In genomic region chr1:157540852-157541251, GRCh38 we compare ENCODE assay signal across 1 cellular context.
TF ChIP-seq lines count a peak whose summit lies in the region.

No MANE protein-coding gene starts in this region.

TF ChIP-seq in GM23338, 12 proteins besides CTCF, POLR2A, EP300 and RAD21 (continued from another document):
- TF ChIP-seq, protein P1, sequence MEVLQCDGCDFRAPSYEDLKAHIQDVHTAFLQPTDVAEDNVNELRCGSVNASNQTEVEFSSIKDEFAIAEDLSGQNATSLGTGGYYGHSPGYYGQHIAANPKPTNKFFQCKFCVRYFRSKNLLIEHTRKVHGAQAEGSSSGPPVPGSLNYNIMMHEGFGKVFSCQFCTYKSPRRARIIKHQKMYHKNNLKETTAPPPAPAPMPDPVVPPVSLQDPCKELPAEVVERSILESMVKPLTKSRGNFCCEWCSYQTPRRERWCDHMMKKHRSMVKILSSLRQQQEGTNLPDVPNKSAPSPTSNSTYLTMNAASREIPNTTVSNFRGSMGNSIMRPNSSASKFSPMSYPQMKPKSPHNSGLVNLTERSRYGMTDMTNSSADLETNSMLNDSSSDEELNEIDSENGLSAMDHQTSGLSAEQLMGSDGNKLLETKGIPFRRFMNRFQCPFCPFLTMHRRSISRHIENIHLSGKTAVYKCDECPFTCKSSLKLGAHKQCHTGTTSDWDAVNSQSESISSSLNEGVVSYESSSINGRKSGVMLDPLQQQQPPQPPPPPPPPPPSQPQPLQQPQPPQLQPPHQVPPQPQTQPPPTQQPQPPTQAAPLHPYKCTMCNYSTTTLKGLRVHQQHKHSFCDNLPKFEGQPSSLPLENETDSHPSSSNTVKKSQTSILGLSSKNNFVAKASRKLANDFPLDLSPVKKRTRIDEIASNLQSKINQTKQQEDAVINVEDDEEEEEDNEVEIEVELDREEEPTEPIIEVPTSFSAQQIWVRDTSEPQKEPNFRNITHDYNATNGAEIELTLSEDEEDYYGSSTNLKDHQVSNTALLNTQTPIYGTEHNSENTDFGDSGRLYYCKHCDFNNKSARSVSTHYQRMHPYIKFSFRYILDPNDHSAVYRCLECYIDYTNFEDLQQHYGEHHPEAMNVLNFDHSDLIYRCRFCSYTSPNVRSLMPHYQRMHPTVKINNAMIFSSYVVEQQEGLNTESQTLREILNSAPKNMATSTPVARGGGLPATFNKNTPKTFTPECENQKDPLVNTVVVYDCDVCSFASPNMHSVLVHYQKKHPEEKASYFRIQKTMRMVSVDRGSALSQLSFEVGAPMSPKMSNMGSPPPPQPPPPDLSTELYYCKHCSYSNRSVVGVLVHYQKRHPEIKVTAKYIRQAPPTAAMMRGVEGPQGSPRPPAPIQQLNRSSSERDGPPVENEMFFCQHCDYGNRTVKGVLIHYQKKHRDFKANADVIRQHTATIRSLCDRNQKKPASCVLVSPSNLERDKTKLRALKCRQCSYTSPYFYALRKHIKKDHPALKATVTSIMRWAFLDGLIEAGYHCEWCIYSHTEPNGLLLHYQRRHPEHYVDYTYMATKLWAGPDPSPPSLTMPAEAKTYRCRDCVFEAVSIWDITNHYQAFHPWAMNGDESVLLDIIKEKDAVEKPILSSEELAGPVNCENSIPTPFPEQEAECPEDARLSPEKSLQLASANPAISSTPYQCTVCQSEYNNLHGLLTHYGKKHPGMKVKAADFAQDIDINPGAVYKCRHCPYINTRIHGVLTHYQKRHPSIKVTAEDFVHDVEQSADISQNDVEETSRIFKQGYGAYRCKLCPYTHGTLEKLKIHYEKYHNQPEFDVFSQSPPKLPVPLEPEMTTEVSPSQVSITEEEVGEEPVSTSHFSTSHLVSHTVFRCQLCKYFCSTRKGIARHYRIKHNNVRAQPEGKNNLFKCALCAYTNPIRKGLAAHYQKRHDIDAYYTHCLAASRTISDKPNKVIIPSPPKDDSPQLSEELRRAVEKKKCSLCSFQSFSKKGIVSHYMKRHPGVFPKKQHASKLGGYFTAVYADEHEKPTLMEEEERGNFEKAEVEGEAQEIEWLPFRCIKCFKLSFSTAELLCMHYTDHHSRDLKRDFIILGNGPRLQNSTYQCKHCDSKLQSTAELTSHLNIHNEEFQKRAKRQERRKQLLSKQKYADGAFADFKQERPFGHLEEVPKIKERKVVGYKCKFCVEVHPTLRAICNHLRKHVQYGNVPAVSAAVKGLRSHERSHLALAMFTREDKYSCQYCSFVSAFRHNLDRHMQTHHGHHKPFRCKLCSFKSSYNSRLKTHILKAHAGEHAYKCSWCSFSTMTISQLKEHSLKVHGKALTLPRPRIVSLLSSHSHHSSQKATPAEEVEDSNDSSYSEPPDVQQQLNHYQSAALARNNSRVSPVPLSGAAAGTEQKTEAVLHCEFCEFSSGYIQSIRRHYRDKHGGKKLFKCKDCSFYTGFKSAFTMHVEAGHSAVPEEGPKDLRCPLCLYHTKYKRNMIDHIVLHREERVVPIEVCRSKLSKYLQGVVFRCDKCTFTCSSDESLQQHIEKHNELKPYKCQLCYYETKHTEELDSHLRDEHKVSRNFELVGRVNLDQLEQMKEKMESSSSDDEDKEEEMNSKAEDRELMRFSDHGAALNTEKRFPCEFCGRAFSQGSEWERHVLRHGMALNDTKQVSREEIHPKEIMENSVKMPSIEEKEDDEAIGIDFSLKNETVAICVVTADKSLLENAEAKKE (CRISPR knock-in tag; IDR thresholded peaks at IDR 0.05), result no peak
- TF ChIP-seq CREB1 (CRISPR knock-in tag; IDR thresholded peaks at IDR 0.05; ENCODE audit: low read depth), result no peak
- no peak for TF ChIP-seq POLR2AphosphoS5 (IDR thresholded peaks at IDR 0.05; ENCODE audit: low read depth)
- TF ChIP-seq, protein P2, sequence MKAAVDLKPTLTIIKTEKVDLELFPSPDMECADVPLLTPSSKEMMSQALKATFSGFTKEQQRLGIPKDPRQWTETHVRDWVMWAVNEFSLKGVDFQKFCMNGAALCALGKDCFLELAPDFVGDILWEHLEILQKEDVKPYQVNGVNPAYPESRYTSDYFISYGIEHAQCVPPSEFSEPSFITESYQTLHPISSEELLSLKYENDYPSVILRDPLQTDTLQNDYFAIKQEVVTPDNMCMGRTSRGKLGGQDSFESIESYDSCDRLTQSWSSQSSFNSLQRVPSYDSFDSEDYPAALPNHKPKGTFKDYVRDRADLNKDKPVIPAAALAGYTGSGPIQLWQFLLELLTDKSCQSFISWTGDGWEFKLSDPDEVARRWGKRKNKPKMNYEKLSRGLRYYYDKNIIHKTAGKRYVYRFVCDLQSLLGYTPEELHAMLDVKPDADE (IDR thresholded peaks at IDR 0.05), result no peak
- no peak for TF ChIP-seq EZH2phosphoT487 (IDR thresholded peaks at IDR 0.05; ENCODE audit: unreplicated experiment)
